1 cellular context compared by ENCODE assay signal in the genomic region with DNA sequence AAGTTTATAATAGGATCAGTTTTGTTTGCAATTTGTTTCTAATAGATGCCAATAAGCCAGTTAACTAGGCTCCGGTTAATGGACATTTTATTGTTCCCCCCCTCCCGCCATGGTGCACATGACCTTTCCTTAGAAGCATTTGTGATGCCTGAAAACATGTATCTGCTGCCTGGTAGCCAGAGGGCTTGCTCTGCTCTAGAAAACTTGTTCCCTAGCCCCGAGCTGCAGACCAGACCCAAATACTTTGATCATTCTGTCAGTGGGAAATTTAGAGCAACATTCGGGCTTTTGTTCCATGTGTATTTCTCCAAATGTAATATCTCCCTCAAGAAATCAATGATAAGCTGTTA.
TF ChIP-seq lines count a peak whose summit lies in the region.

No MANE protein-coding gene starts in this region.

TF ChIP-seq in HCT116, 20 proteins besides CTCF, POLR2A, EP300 and RAD21 (continued from another document):
- TF ChIP-seq, protein P1, sequence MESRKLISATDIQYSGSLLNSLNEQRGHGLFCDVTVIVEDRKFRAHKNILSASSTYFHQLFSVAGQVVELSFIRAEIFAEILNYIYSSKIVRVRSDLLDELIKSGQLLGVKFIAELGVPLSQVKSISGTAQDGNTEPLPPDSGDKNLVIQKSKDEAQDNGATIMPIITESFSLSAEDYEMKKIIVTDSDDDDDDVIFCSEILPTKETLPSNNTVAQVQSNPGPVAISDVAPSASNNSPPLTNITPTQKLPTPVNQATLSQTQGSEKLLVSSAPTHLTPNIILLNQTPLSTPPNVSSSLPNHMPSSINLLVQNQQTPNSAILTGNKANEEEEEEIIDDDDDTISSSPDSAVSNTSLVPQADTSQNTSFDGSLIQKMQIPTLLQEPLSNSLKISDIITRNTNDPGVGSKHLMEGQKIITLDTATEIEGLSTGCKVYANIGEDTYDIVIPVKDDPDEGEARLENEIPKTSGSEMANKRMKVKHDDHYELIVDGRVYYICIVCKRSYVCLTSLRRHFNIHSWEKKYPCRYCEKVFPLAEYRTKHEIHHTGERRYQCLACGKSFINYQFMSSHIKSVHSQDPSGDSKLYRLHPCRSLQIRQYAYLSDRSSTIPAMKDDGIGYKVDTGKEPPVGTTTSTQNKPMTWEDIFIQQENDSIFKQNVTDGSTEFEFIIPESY (IDR thresholded peaks at IDR 0.05; ENCODE audit: extremely low read depth, insufficient replicate concordance, low read length) = no peak
- TF ChIP-seq EZH2phosphoT487 (IDR thresholded peaks at IDR 0.05; ENCODE audit: borderline replicate concordance) (no peak), SP1 (IDR thresholded peaks at IDR 0.05; ENCODE audit: low read depth) (no peak), YY1 (IDR thresholded peaks at IDR 0.05; ENCODE audit: extremely low read depth, insufficient replicate concordance, low read depth, low read length) (no peak), CEBPB (IDR thresholded peaks at IDR 0.05; ENCODE audit: low read depth) (no peak), FOSL1 (IDR thresholded peaks at IDR 0.05; ENCODE audit: low read depth) (no peak), TCF7L2 (IDR thresholded peaks at IDR 0.05; ENCODE audit: borderline replicate concordance, extremely low read depth, insufficient read depth, insufficient read length) (no peak), ZFX (IDR thresholded peaks at IDR 0.05) (no peak), POLR2AphosphoS5 (IDR thresholded peaks at IDR 0.05; ENCODE audit: low read depth, low read length) (no peak), EGR1 (IDR thresholded peaks at IDR 0.05; ENCODE audit: low read depth) (no peak), JUND (IDR thresholded peaks at IDR 0.05) (no peak), ZNF274 (IDR thresholded peaks at IDR 0.05; ENCODE audit: low read depth, low read length) (no peak)
- TF ChIP-seq, protein P2, sequence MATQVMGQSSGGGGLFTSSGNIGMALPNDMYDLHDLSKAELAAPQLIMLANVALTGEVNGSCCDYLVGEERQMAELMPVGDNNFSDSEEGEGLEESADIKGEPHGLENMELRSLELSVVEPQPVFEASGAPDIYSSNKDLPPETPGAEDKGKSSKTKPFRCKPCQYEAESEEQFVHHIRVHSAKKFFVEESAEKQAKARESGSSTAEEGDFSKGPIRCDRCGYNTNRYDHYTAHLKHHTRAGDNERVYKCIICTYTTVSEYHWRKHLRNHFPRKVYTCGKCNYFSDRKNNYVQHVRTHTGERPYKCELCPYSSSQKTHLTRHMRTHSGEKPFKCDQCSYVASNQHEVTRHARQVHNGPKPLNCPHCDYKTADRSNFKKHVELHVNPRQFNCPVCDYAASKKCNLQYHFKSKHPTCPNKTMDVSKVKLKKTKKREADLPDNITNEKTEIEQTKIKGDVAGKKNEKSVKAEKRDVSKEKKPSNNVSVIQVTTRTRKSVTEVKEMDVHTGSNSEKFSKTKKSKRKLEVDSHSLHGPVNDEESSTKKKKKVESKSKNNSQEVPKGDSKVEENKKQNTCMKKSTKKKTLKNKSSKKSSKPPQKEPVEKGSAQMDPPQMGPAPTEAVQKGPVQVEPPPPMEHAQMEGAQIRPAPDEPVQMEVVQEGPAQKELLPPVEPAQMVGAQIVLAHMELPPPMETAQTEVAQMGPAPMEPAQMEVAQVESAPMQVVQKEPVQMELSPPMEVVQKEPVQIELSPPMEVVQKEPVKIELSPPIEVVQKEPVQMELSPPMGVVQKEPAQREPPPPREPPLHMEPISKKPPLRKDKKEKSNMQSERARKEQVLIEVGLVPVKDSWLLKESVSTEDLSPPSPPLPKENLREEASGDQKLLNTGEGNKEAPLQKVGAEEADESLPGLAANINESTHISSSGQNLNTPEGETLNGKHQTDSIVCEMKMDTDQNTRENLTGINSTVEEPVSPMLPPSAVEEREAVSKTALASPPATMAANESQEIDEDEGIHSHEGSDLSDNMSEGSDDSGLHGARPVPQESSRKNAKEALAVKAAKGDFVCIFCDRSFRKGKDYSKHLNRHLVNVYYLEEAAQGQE (IDR thresholded peaks at IDR 0.05; ENCODE audit: low read depth) = no peak
TF ChIP-seq in HCT116: peak in this region for 0.
